18 cellular contexts compared by ENCODE assay signal in the genomic region with DNA sequence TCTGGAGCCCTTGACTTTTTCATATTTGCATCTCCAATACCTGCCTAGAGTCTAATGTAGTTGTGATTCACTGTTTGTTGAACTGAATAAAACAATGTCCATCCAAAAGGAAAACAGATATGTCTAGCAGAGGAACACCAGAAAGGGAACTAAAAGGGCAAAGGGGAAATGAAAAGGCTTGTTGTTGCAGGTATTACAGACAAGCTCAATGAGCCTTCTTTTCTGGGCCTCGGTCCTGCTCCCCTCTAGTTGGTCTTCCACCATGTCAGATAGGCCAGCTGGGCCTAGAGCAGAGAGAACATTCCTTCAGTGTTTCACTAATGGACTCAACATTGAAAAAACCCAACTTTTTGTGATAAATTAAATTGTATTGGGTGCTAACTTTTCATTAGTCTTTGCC. TPM values are rescaled to one million over a fixed set of nuclear protein-coding genes. Genes with fewer than 3 reads are reported as not detected.
DNase-seq lines count a peak whose midpoint lies in the region; ATAC-seq and TF ChIP-seq lines count a peak whose summit lies in the region.
"Had no signal": no experiment of that assay in that cellular context is flagged by ENCODE, and none has a peak within 500 bp of the region (broad histone marks: within the 10 kb centered on the region; RNA-seq: fewer than 3 reads in every experiment).

No MANE protein-coding gene starts in this region.

- CTCF ChIA-PET in activated CD8-positive, alpha-beta memory T cell treated with anti-CD3 and anti-CD28 coated beads, Interleukin-2, amount 10 ng/mL, durations not matched to agents 7 days and 5 days (lab: Charles Lee) = interaction anchor here (1.2 kb wide), 1 partner anchor 14 kb away, joined by 4 read pairs; no protein-coding TSS in a partner anchor

- peaks cover 24% of the 10 kb centered on the region for H3K36me3 Mint-ChIP-seq in activated CD8-positive, alpha-beta memory T cell treated with anti-CD3 and anti-CD28 coated beads, Interleukin-2, amount 10 ng/mL, durations not matched to agents 7 days and 5 days
- H3K36me3 Mint-ChIP-seq in activated naive CD8-positive, alpha-beta T cell treated with anti-CD3 and anti-CD28 coated beads for 36 hours = peaks cover 22% of the 10 kb centered on the region

- peaks cover 79% of the 10 kb centered on the region for H3K79me2 ChIP-seq in smooth muscle cell (ENCODE audit: low read depth)

- H3F3A ChIP-seq in smooth muscle cell (ENCODE audit: low read depth) = peaks cover 6% of the 10 kb centered on the region

- peaks cover 26% of the 10 kb centered on the region for H3K36me3 ChIP-seq in smooth muscle cell (ENCODE audit: low read depth)

- H3K27ac Mint-ChIP-seq in activated CD8-positive, alpha-beta memory T cell treated with anti-CD3 and anti-CD28 coated beads, Interleukin-2, amount 10 ng/mL, durations not matched to agents 7 days and 5 days = peak overlapping the region; percentile 49
- peak overlapping the region; percentile 54 for H3K27ac Mint-ChIP-seq in activated naive CD8-positive, alpha-beta T cell treated with anti-CD3 and anti-CD28 coated beads for 36 hours
- H3K27ac Mint-ChIP-seq: dendritic cell treated with granulocyte-macrophage colony-stimulating factor and Interleukin-4, amounts not matched to agents 40 ng/mL and 50 ng/mL, for 4 days; nephron had no signal

- H3K27me3 Mint-ChIP-seq in activated CD8-positive, alpha-beta memory T cell treated with anti-CD3 and anti-CD28 coated beads, Interleukin-2, amount 10 ng/mL, durations not matched to agents 7 days and 5 days = no peaks in the 10 kb centered on the region
- no peaks in the 10 kb centered on the region for H3K27me3 Mint-ChIP-seq in activated naive CD8-positive, alpha-beta T cell treated with anti-CD3 and anti-CD28 coated beads for 36 hours
- H3K27me3 Mint-ChIP-seq: CD4-positive, CD25-positive, alpha-beta regulatory T cell; dendritic cell treated with granulocyte-macrophage colony-stimulating factor and Interleukin-4, amounts not matched to agents 40 ng/mL and 50 ng/mL, for 4 days had no signal

- H3K27me3 ChIP-seq in smooth muscle cell (ENCODE audit: low read depth) (no peaks in the 10 kb centered on the region), foreskin keratinocyte (no peaks in the 10 kb centered on the region)
- H3K27me3 ChIP-seq: suprapubic skin, vagina had no signal

- H3K4me1 ChIP-seq in smooth muscle cell (ENCODE audit: low read depth) (no peaks in the 10 kb centered on the region), foreskin keratinocyte (peaks cover 14% of the 10 kb centered on the region)

- DNase-seq in activated CD8-positive, alpha-beta memory T cell treated with anti-CD3 and anti-CD28 coated beads, Interleukin-2, amount 10 ng/mL, durations not matched to agents 7 days and 5 days = no peak
- no peak for DNase-seq in activated CD8-positive, alpha-beta memory T cell treated with anti-CD3 and anti-CD28 coated beads, Interleukin-2, amount 50 U/mL, for 48 hours
- no peak for DNase-seq in activated naive CD8-positive, alpha-beta T cell treated with anti-CD3 and anti-CD28 coated beads for 36 hours
- DNase-seq in smooth muscle cell (lab: John Stamatoyannopoulos, UW; ENCODE audit: unreplicated experiment) = no peak
- no peak for DNase-seq in foreskin keratinocyte
- DNase-seq: activated CD4-positive, alpha-beta T cell treated with anti-CD3 and anti-CD28 coated beads for 48 hours; CD4-positive, CD25-positive, alpha-beta regulatory T cell; mesenchymal stem cell; NCI-H524; stimulated activated CD4-positive, alpha-beta T cell treated with anti-CD3 and anti-CD28 coated beads, Interleukin-4, amount 100 ng/mL, for 1 hour had no signal

- H3K4me1 Mint-ChIP-seq in activated CD8-positive, alpha-beta memory T cell treated with anti-CD3 and anti-CD28 coated beads, Interleukin-2, amount 10 ng/mL, durations not matched to agents 7 days and 5 days = peaks cover 28% of the 10 kb centered on the region
- H3K4me1 Mint-ChIP-seq in activated naive CD8-positive, alpha-beta T cell treated with anti-CD3 and anti-CD28 coated beads for 36 hours = peaks cover 33% of the 10 kb centered on the region
- H3K4me1 Mint-ChIP-seq: nephron had no signal

- no peaks in the 10 kb centered on the region for H3K9me3 Mint-ChIP-seq in activated CD8-positive, alpha-beta memory T cell treated with anti-CD3 and anti-CD28 coated beads, Interleukin-2, amount 10 ng/mL, durations not matched to agents 7 days and 5 days (ENCODE audit: low read depth)
- H3K9me3 Mint-ChIP-seq in activated naive CD8-positive, alpha-beta T cell treated with anti-CD3 and anti-CD28 coated beads for 36 hours = no peaks in the 10 kb centered on the region
- H3K9me3 Mint-ChIP-seq: CD4-positive, CD25-positive, alpha-beta regulatory T cell; dendritic cell treated with granulocyte-macrophage colony-stimulating factor and Interleukin-4, amounts not matched to agents 40 ng/mL and 50 ng/mL, for 4 days; nephron had no signal

- H3K4me2 ChIP-seq in smooth muscle cell = no peak overlapping the region

- ATAC-seq in activated CD8-positive, alpha-beta memory T cell treated with anti-CD3 and anti-CD28 coated beads, Interleukin-2, amount 10 ng/mL, durations not matched to agents 7 days and 5 days = no peak
- ATAC-seq in GM21529 (IDR thresholded peaks at IDR 0.05; ENCODE audit: unreplicated experiment) = peak; percentile 64
- no peak for ATAC-seq in HG03457 (IDR thresholded peaks at IDR 0.05; ENCODE audit: unreplicated experiment)
- no peak for ATAC-seq in foreskin keratinocyte
- no peak for ATAC-seq in GM19397 (IDR thresholded peaks at IDR 0.05; ENCODE audit: unreplicated experiment)

- H3K27ac ChIP-seq in smooth muscle cell (ENCODE audit: low read depth) (peak overlapping the region; percentile 30), foreskin keratinocyte (no peak overlapping the region)
- H3K27ac ChIP-seq: skin epidermis, suprapubic skin, vagina had no signal

- no peaks in the 10 kb centered on the region for H3K9me3 ChIP-seq in smooth muscle cell (replicated peaks; ENCODE audit: low read depth)
- H3K9me3 ChIP-seq: suprapubic skin, vagina had no signal

- H3K9ac ChIP-seq in smooth muscle cell (ENCODE audit: low read depth) = no peak overlapping the region

- 100% methylated on average over 1 of the region's 1 CpG for WGBS in smooth muscle cell (ENCODE audit: low lambda C conversion rate)

- no peak overlapping the region for H3K4me3 Mint-ChIP-seq in activated CD8-positive, alpha-beta memory T cell treated with anti-CD3 and anti-CD28 coated beads, Interleukin-2, amount 10 ng/mL, durations not matched to agents 7 days and 5 days
- H3K4me3 Mint-ChIP-seq in activated naive CD8-positive, alpha-beta T cell treated with anti-CD3 and anti-CD28 coated beads for 36 hours = no peak overlapping the region
- H3K4me3 Mint-ChIP-seq: CD4-positive, CD25-positive, alpha-beta regulatory T cell; dendritic cell treated with granulocyte-macrophage colony-stimulating factor and Interleukin-4, amounts not matched to agents 40 ng/mL and 50 ng/mL, for 4 days; nephron had no signal

- H4K20me1 ChIP-seq in smooth muscle cell (ENCODE audit: low read depth) = peaks cover 83% of the 10 kb centered on the region

- H2AFZ ChIP-seq in smooth muscle cell (ENCODE audit: low read depth) = no peak overlapping the region

- no peak overlapping the region for H3K4me3 ChIP-seq in smooth muscle cell
- H3K4me3 ChIP-seq: skin epidermis, suprapubic skin, vagina had no signal

- TF ChIP-seq CTCF in smooth muscle cell (IDR thresholded peaks at IDR 0.05; ENCODE audit: borderline replicate concordance, insufficient read depth, poor library complexity, severe bottlenecking) = no peak
- no peak for TF ChIP-seq CTCF in foreskin keratinocyte (conservative IDR thresholded peaks at IDR 0.05)

RNA-seq across cellular contexts. Expression of gene ZFX, which starts 55.4 kb away (rescaled TPM):
- total RNA-seq in activated CD8-positive, alpha-beta memory T cell treated with anti-CD3 and anti-CD28 coated beads, Interleukin-2, amount 10 ng/mL, durations not matched to agents 7 days and 5 days = 10 to 100 TPM; 41.9 to 44.5 TPM
- total RNA-seq in activated naive CD8-positive, alpha-beta T cell treated with anti-CD3 and anti-CD28 coated beads for 36 hours = 10 to 100 TPM; 35.0 to 37.2 TPM
- total RNA-seq in smooth muscle cell (52.9 and 128 TPM in 2 replicates), foreskin keratinocyte (21.5 and 23.3 TPM in 2 replicates)
- polyA plus RNA-seq in smooth muscle cell (17.1 and 31.5 TPM in 2 replicates), foreskin keratinocyte (2.2 and 2.3 TPM in 2 replicates)
